Comparison of ENCODE assay signal across 24 cellular contexts in the genomic region with DNA sequence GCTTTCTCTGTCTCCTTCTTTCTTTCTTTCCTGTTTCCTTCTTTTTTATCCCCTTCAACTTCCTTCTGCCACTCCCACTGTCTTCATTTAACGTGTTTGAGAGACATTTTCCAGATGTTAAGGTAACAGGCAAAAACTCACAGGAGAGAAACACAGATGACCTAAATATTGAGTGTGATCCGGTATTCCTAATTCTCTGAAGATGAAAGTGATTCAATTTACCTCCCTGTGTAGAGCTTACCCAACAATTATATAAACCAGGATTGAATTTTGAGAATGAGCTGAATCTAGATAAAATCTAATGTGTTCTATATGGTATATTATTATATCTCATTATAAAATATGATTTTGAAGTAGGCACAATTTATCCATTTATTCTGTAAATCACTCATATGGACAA.
"Had no signal": no experiment of that assay in that cellular context is flagged by ENCODE, and none has a peak within 500 bp of the region (broad histone marks: within the 10 kb centered on the region; RNA-seq: fewer than 3 reads in every experiment).

No MANE protein-coding gene starts in this region.

- H3K9me3 ChIP-seq: ascending aorta, breast epithelium, colonic mucosa had no signal

- H3K4me3 ChIP-seq: ascending aorta, breast epithelium, cardiac muscle cell, colonic mucosa had no signal

- H3K36me3 ChIP-seq: ascending aorta, breast epithelium, cardiac muscle cell, colonic mucosa had no signal

- H3K27me3 ChIP-seq: ascending aorta, breast epithelium, cardiac muscle cell, colonic mucosa had no signal

- ATAC-seq: activated CD4-positive, alpha-beta T cell treated with anti-CD3 and anti-CD28 coated beads for 36 hours; activated CD8-positive, alpha-beta memory T cell treated with anti-CD3 and anti-CD28 coated beads, Interleukin-2, amount 10 ng/mL, durations not matched to agents 7 days and 5 days; activated CD8-positive, alpha-beta T cell treated with anti-CD3 and anti-CD28 coated beads, Interleukin-2, amount 10 ng/mL, durations not matched to agents 7 days and 5 days; esophagus mucosa had no signal

- DNase-seq: activated CD4-positive, alpha-beta memory T cell treated with anti-CD3 and anti-CD28 coated beads for 36 hours; activated CD4-positive, alpha-beta T cell treated with anti-CD3 and anti-CD28 coated beads for 36 hours; activated CD4-positive, alpha-beta T cell treated with anti-CD3 and anti-CD28 coated beads, Interleukin-2, amount 10 ng/mL, durations not matched to agents 24 days and 14 days; activated CD4-positive, CD25-positive, alpha-beta regulatory T cell; activated CD4-positive, CD25-positive, alpha-beta regulatory T cell treated with anti-CD3 and anti-CD28 coated beads, Interleukin-2, amount 50 U/mL, for 72 hours; activated CD8-positive, alpha-beta memory T cell treated with anti-CD3 and anti-CD28 coated beads, Interleukin-2, amount 10 ng/mL, durations not matched to agents 7 days and 5 days; activated CD8-positive, alpha-beta memory T cell treated with anti-CD3 and anti-CD28 coated beads, Interleukin-2, amount 50 U/mL, for 4 hours; activated CD8-positive, alpha-beta T cell treated with anti-CD3 and anti-CD28 coated beads, Interleukin-2, amount 10 ng/mL, durations not matched to agents 7 days and 5 days; activated effector memory CD4-positive, alpha-beta T cell treated with anti-CD3 and anti-CD28 coated beads, Interleukin-2, amount 50 U/mL, for 16 hours; activated naive CD4-positive, alpha-beta T cell treated with anti-CD3 and anti-CD28 coated beads for 36 hours; activated naive CD8-positive, alpha-beta T cell treated with anti-CD3 and anti-CD28 coated beads for 36 hours; activated T-cell treated with anti-CD3 and anti-CD28 coated beads, Interleukin-2, amount 50 U/mL, for 1 hour; activated T-cell treated with anti-CD3 and anti-CD28 coated beads, Interleukin-2, amount 50 U/mL, for 48 hours; central memory CD4-positive, alpha-beta T cell; cerebellar nuclear complex; colonic mucosa; effector CD8-positive, alpha-beta T cell; foreskin fibroblast; head of caudate nucleus; T-helper 2 cell had no signal

- H3K27ac ChIP-seq: ascending aorta, breast epithelium, cardiac muscle cell, colonic mucosa had no signal

- H3K4me1 ChIP-seq: ascending aorta, breast epithelium, colonic mucosa had no signal
